Comparison of ENCODE assay signal across 11 cellular contexts in genomic region chr12:666766-667308, GRCh38. TPM values are rescaled to one million over a fixed set of nuclear protein-coding genes. Genes with fewer than 3 reads are reported as not detected.
DNase-seq lines count a peak whose midpoint lies in the region; ATAC-seq lines count a peak whose summit lies in the region.
"Had no signal": no experiment of that assay in that cellular context is flagged by ENCODE, and none has a peak within 500 bp of the region (broad histone marks: within the 10 kb centered on the region; RNA-seq: fewer than 3 reads in every experiment).

No MANE protein-coding gene starts in this region.

- H3K27me3 Mint-ChIP-seq in activated T-helper 1 cell treated with anti-CD3 and anti-CD28 coated beads, Interleukin-12 subunit alpha, Interleukin-12 subunit beta, Interleukin-2, Interleukin-4 antibody, amounts not matched to agents 30 ng/mL and 10 ng/mL and 1 ng/mL, durations not matched to agents 14 hours and 24 hours and 36 hours (ENCODE audit: insufficient read depth), result no peaks in the 10 kb centered on the region
- peaks cover 0 to 2% (median 0%) of the 10 kb centered on the region in 5 donors for H3K27me3 Mint-ChIP-seq in naive thymus-derived CD4-positive, alpha-beta T cell

- peaks cover 4% of the 10 kb centered on the region for H3K36me3 Mint-ChIP-seq in activated T-helper 1 cell treated with anti-CD3 and anti-CD28 coated beads, Interleukin-12 subunit alpha, Interleukin-12 subunit beta, Interleukin-2, Interleukin-4 antibody, amounts not matched to agents 30 ng/mL and 10 ng/mL and 1 ng/mL, durations not matched to agents 14 hours and 24 hours and 36 hours (ENCODE audit: low read depth)
- H3K36me3 Mint-ChIP-seq in naive thymus-derived CD4-positive, alpha-beta T cell, result no peaks in the 10 kb centered on the region

- H3K27me3 ChIP-seq in naive thymus-derived CD4-positive, alpha-beta T cell (ENCODE audit: control insufficient read depth in 2 of 2, insufficient read depth in 2 of 2, low read length in 2 of 2), result no peaks in the 10 kb centered on the region
- H3K27me3 ChIP-seq: heart left ventricle had no signal

- peaks cover 8% of the 10 kb centered on the region for H3K9me3 Mint-ChIP-seq in activated T-helper 1 cell treated with anti-CD3 and anti-CD28 coated beads, Interleukin-12 subunit alpha, Interleukin-12 subunit beta, Interleukin-2, Interleukin-4 antibody, amounts not matched to agents 30 ng/mL and 10 ng/mL and 1 ng/mL, durations not matched to agents 14 hours and 24 hours and 36 hours
- no peaks in the 10 kb centered on the region for H3K9me3 Mint-ChIP-seq in naive thymus-derived CD4-positive, alpha-beta T cell

- DNase-seq in DMS53 (lab: John Stamatoyannopoulos, UW), result peak; percentile 55
- no peak for DNase-seq in DMS53 treated with DMSO at 0.1 percent for 48 hours (lab: John Stamatoyannopoulos, UW; ENCODE audit: unreplicated experiment)
- no peak for DNase-seq in activated T-helper 1 cell treated with anti-CD3 and anti-CD28 coated beads, Interleukin-12 subunit alpha, Interleukin-12 subunit beta, Interleukin-2, Interleukin-4 antibody, amounts not matched to agents 30 ng/mL and 10 ng/mL and 1 ng/mL, durations not matched to agents 14 hours and 24 hours and 36 hours (ENCODE audit: low spot score)
- peak in 3 of 9 donors; percentile 30 to 38 (median 35) for DNase-seq in naive thymus-derived CD4-positive, alpha-beta T cell
- DNase-seq in DMS153 treated with DMSO at 0.1 percent for 48 hours (lab: John Stamatoyannopoulos, UW; ENCODE audit: unreplicated experiment), result no peak
- no peak for DNase-seq in medulla oblongata (ENCODE audit: extremely low spot score)
- DNase-seq: heart left ventricle, occipital lobe had no signal

- no peaks in the 10 kb centered on the region for H3K36me3 ChIP-seq in naive thymus-derived CD4-positive, alpha-beta T cell (ENCODE audit: control insufficient read depth in 2 of 3, insufficient read depth in 3 of 3, low read length in 3 of 3)
- H3K36me3 ChIP-seq: heart left ventricle had no signal

- H3K4me3 ChIP-seq in naive thymus-derived CD4-positive, alpha-beta T cell (ENCODE audit: low read length), result peak overlapping the region; percentile 17
- H3K4me3 ChIP-seq: heart left ventricle had no signal

- H3K9me3 ChIP-seq in naive thymus-derived CD4-positive, alpha-beta T cell (ENCODE audit: control insufficient read depth in 2 of 3, low read length in 3 of 3), result no peaks in the 10 kb centered on the region
- H3K9me3 ChIP-seq: heart left ventricle had no signal

- H3K27ac Mint-ChIP-seq in activated T-helper 1 cell treated with anti-CD3 and anti-CD28 coated beads, Interleukin-12 subunit alpha, Interleukin-12 subunit beta, Interleukin-2, Interleukin-4 antibody, amounts not matched to agents 30 ng/mL and 10 ng/mL and 1 ng/mL, durations not matched to agents 14 hours and 24 hours and 36 hours, result peak overlapping the region; percentile 91
- H3K27ac Mint-ChIP-seq in naive thymus-derived CD4-positive, alpha-beta T cell, result peak overlapping the region in 4 of 9 donors; percentile 31 to 69 (median 50)

- peak; percentile 38 for ATAC-seq in HG03442 (IDR thresholded peaks at IDR 0.05; ENCODE audit: unreplicated experiment)
- peak; percentile 46 for ATAC-seq in naive thymus-derived CD4-positive, alpha-beta T cell
- ATAC-seq in HG02852 (IDR thresholded peaks at IDR 0.05; ENCODE audit: unreplicated experiment), result no peak
- ATAC-seq: heart left ventricle had no signal

- H3K4me1 ChIP-seq in naive thymus-derived CD4-positive, alpha-beta T cell (ENCODE audit: control insufficient read depth in 2 of 2, insufficient read depth in 2 of 2, low read length in 2 of 2), result peaks cover 26% of the 10 kb centered on the region in 2 donors

- peaks cover 79% of the 10 kb centered on the region for H3K4me1 Mint-ChIP-seq in activated T-helper 1 cell treated with anti-CD3 and anti-CD28 coated beads, Interleukin-12 subunit alpha, Interleukin-12 subunit beta, Interleukin-2, Interleukin-4 antibody, amounts not matched to agents 30 ng/mL and 10 ng/mL and 1 ng/mL, durations not matched to agents 14 hours and 24 hours and 36 hours (ENCODE audit: low read depth)
- peaks cover 39 to 70% (median 64%) of the 10 kb centered on the region in 7 donors for H3K4me1 Mint-ChIP-seq in naive thymus-derived CD4-positive, alpha-beta T cell

- peak overlapping the region; percentile 46 for H3K4me3 Mint-ChIP-seq in activated T-helper 1 cell treated with anti-CD3 and anti-CD28 coated beads, Interleukin-12 subunit alpha, Interleukin-12 subunit beta, Interleukin-2, Interleukin-4 antibody, amounts not matched to agents 30 ng/mL and 10 ng/mL and 1 ng/mL, durations not matched to agents 14 hours and 24 hours and 36 hours
- peak overlapping the region in 3 of 10 donors; percentile 23 to 47 (median 36) for H3K4me3 Mint-ChIP-seq in naive thymus-derived CD4-positive, alpha-beta T cell

- CTCF ChIA-PET in naive thymus-derived CD4-positive, alpha-beta T cell (lab: Charles Lee), result interaction anchor here (0.7 kb wide), 1 partner anchor 63 kb away, joined by 3 read pairs; no protein-coding TSS in a partner anchor

- intact Hi-C loops in activated T-helper 1 cell treated with anti-CD3 and anti-CD28 coated beads, Interleukin-12 subunit alpha, Interleukin-12 subunit beta, Interleukin-2, Interleukin-4 antibody, amounts not matched to agents 30 ng/mL and 10 ng/mL and 1 ng/mL, durations not matched to agents 14 hours and 24 hours and 36 hours (cut with micrococcal nuclease), result loop anchor here (1.0 to 5.0 kb wide), 5 partner anchors 7 to 925 kb away; partner anchors contain the start of genes FBXL14 and RAD52
- intact Hi-C loops in naive thymus-derived CD4-positive, alpha-beta T cell (cut with micrococcal nuclease), result no loop called here

- POLR2A ChIA-PET in naive thymus-derived CD4-positive, alpha-beta T cell (lab: Charles Lee), result interaction anchor here (1.1 to 1.8 kb wide), 3 partner anchors 15 to 84 kb away, joined by 3 to 7 read pairs (median 5); no protein-coding TSS in a partner anchor

- no peak overlapping the region for H3K27ac ChIP-seq in naive thymus-derived CD4-positive, alpha-beta T cell (ENCODE audit: low read depth, low read length)
- H3K27ac ChIP-seq: 22Rv1 had no signal

RNA-seq across cellular contexts. Expression of gene NINJ2, which starts 3.6 kb away (rescaled TPM):
- 4.8 and 6.8 TPM in 2 replicates for total RNA-seq in activated T-helper 1 cell treated with anti-CD3 and anti-CD28 coated beads, Interleukin-12 subunit alpha, Interleukin-12 subunit beta, Interleukin-2, Interleukin-4 antibody, amounts not matched to agents 30 ng/mL and 10 ng/mL and 1 ng/mL, durations not matched to agents 14 hours and 24 hours and 36 hours
- 10 to 100 TPM in 1 of 5 experiments, 1 to 10 TPM in 3, under 1 TPM in 1; 0.84 to 11.2 (median 2.1) TPM for total RNA-seq in naive thymus-derived CD4-positive, alpha-beta T cell
- polyA plus RNA-seq in naive thymus-derived CD4-positive, alpha-beta T cell, result 10 to 100 TPM in 1 of 2 donors, 1 to 10 TPM in 1; 8.8 to 10.0 TPM
